Comparison of ENCODE assay signal across 11 cellular contexts in genomic region chr4:109432203-109432602, GRCh38. TPM values are rescaled to one million over a fixed set of nuclear protein-coding genes. Genes with fewer than 3 reads are reported as not detected.
A peak's percentile ranks its signal among the peaks of the same experiment; 100 is the strongest.
DNase-seq lines count a peak whose midpoint lies in the region; ATAC-seq, FAIRE-seq and TF ChIP-seq lines count a peak whose summit lies in the region.
"Had no signal": no experiment of that assay in that cellular context is flagged by ENCODE, and none has a peak within 500 bp of the region (broad histone marks: within the 10 kb centered on the region; RNA-seq: fewer than 3 reads in every experiment).

No MANE protein-coding gene starts in this region.

- no peak for ATAC-seq in GM19351 (IDR thresholded peaks at IDR 0.05; ENCODE audit: unreplicated experiment)
- ATAC-seq in HG03196 (IDR thresholded peaks at IDR 0.05; ENCODE audit: unreplicated experiment) = no peak
- ATAC-seq in esophagus mucosa = no peak
- ATAC-seq: GM12878 had no signal

- no peak for DNase-seq in D721Med (ENCODE audit: insufficient read length, low spot score)
- DNase-seq in NCI-H146 (lab: John Stamatoyannopoulos, UW) = peak; percentile 33
- DNase-seq in SKM-1 treated with dmso at 0.1 percent for 144 hours (lab: John Stamatoyannopoulos, UW; ENCODE audit: unreplicated experiment) = no peak
- DNase-seq: MV-4-11 had no signal

- TF ChIP-seq CTCF in D721Med (IDR thresholded peaks at IDR 0.05; ENCODE audit: insufficient read depth, missing control alignments) = no peak

- no peak overlapping the region for H2AFZ ChIP-seq in neuron (ENCODE audit: low read depth, low read length)

- FAIRE-seq in D721Med (lab: Jason Lieb, UNC) = peak; percentile 32
- FAIRE-seq: GM12878, TTC549 had no signal

- H3K4me3 ChIP-seq in ectodermal cell (ENCODE audit: insufficient read depth, low read depth, low read length) (peak overlapping the region; percentile 85), neuron (ENCODE audit: low read length) (peak overlapping the region; percentile 100)

- H3K27ac ChIP-seq in ectodermal cell (ENCODE audit: insufficient read depth, low read depth, low read length, poor library complexity, severe bottlenecking) = no peak overlapping the region

- H3K4me1 ChIP-seq in ectodermal cell (ENCODE audit: control insufficient read depth, insufficient read depth, low read length) = peaks cover 27% of the 10 kb centered on the region
- H3K4me1 ChIP-seq in neuron (ENCODE audit: insufficient read depth, low read length) = peaks cover 30% of the 10 kb centered on the region

- H3K27me3 ChIP-seq in ectodermal cell (ENCODE audit: control insufficient read depth, insufficient read depth, low read length, poor library complexity, severe bottlenecking) (no peaks in the 10 kb centered on the region), neuron (ENCODE audit: insufficient read depth, low read length) (no peaks in the 10 kb centered on the region)

- H3K36me3 ChIP-seq in ectodermal cell (ENCODE audit: control insufficient read depth, insufficient read depth, low read length) (peaks cover 8% of the 10 kb centered on the region), neuron (ENCODE audit: insufficient read depth, low read length) (peaks cover 7% of the 10 kb centered on the region)

- WGBS in ectodermal cell, 2 experiments = 100% methylated on average over 1 of the region's 1 CpG; no CpG with 5 or more reads in 1 of the 2 experiments

- H3K9me3 ChIP-seq in ectodermal cell (ENCODE audit: control insufficient read depth, low read length) (no peaks in the 10 kb centered on the region), neuron (ENCODE audit: low read length) (no peaks in the 10 kb centered on the region)

RNA-seq across cellular contexts. Expression of gene SEC24B, which starts 1.4 kb away (rescaled TPM):
- polyA plus RNA-seq in ectodermal cell (2013, experiment 1 of 4) = 31.9 TPM
- 31.6 TPM for polyA plus RNA-seq in ectodermal cell (2013, experiment 2 of 4)
- polyA plus RNA-seq in ectodermal cell (2013, experiment 3 of 4) = 28.7 TPM
- polyA plus RNA-seq in ectodermal cell (2013, experiment 4 of 4) = 32.4 TPM
- 23.1 TPM for total RNA-seq in esophagus mucosa
